ENCODE assay signal across 24 cellular contexts in genomic region chr10:18290651-18291313, GRCh38.
A peak's percentile ranks its signal among the peaks of the same experiment; 100 is the strongest.
DNase-seq lines count a peak whose midpoint lies in the region; TF ChIP-seq lines count a peak whose summit lies in the region.
"Had no signal": no experiment of that assay in that cellular context is flagged by ENCODE, and none has a peak within 500 bp of the region (broad histone marks: within the 10 kb centered on the region; RNA-seq: fewer than 3 reads in every experiment).

No MANE protein-coding gene starts in this region.

- no peak overlapping the region for H3K9ac ChIP-seq in neuronal stem cell (ENCODE audit: low read depth, low read length, poor library complexity)

- H3K9me3 ChIP-seq in neuronal stem cell (replicated peaks in 1 of 2; ENCODE audit: control insufficient read depth in 2 of 2, insufficient read depth in 1 of 2, low read depth in 1 of 2, low read length in 2 of 2), result no peaks in the 10 kb centered on the region
- no peaks in the 10 kb centered on the region for H3K9me3 ChIP-seq in stomach
- H3K9me3 ChIP-seq: psoas muscle, vagina had no signal

- H2BK15ac ChIP-seq in neuronal stem cell (ENCODE audit: low read length), result no peak overlapping the region

- H2BK12ac ChIP-seq in neuronal stem cell (ENCODE audit: low read length), result no peak overlapping the region

- no peak overlapping the region for H2BK120ac ChIP-seq in neuronal stem cell (ENCODE audit: low read depth, low read length)

- intact Hi-C loops in stomach (cut with DNase I; ENCODE audit: low total_unique reads), result no loop called here

- no peak overlapping the region for H2BK5ac ChIP-seq in neuronal stem cell (ENCODE audit: low read length)

- H2AFZ ChIP-seq in neuronal stem cell (ENCODE audit: low read length), result no peak overlapping the region

- H3K4me3 ChIP-seq in neuronal stem cell (ENCODE audit: low read length in 2 of 2) (no peak overlapping the region), stomach (no peak overlapping the region)
- H3K4me3 ChIP-seq: dorsolateral prefrontal cortex, psoas muscle, vagina had no signal

- H3K27me3 ChIP-seq in neuronal stem cell (ENCODE audit: control insufficient read depth in 3 of 3, insufficient read depth in 3 of 3, low read depth in 1 of 3, low read length in 3 of 3), result no peaks in the 10 kb centered on the region
- no peaks in the 10 kb centered on the region for H3K27me3 ChIP-seq in stomach
- H3K27me3 ChIP-seq: dorsolateral prefrontal cortex, vagina had no signal

- H3K36me3 ChIP-seq in neuronal stem cell (replicated peaks in 1 of 2; ENCODE audit: control insufficient read depth in 2 of 2, insufficient read depth in 2 of 2, low read length in 2 of 2), result no peaks in the 10 kb centered on the region
- no peaks in the 10 kb centered on the region for H3K36me3 ChIP-seq in stomach
- H3K36me3 ChIP-seq: vagina had no signal

- no peak overlapping the region for H3K23ac ChIP-seq in neuronal stem cell (ENCODE audit: low read depth, low read length, poor library complexity)

- peaks cover 0 to 3% of the 10 kb centered on the region in 2 donors for H3K4me1 ChIP-seq in neuronal stem cell (ENCODE audit: control insufficient read depth in 2 of 2, insufficient read depth in 1 of 2, low read depth in 1 of 2, low read length in 2 of 2)
- H3K4me1 ChIP-seq in stomach, result no peaks in the 10 kb centered on the region
- H3K4me1 ChIP-seq: psoas muscle, vagina had no signal

- peak; percentile 8 for DNase-seq in NCI-H2171 treated with DMSO at 0.1 percent for 48 hours (lab: John Stamatoyannopoulos, UW)
- DNase-seq in NCI-H2171 (lab: John Stamatoyannopoulos, UW), result no peak
- peak; percentile 63 for DNase-seq in NCI-H2081 treated with DMSO at 0.1 percent for 48 hours (lab: John Stamatoyannopoulos, UW)
- DNase-seq in NCI-H748 treated with DMSO at 0.1 percent for 48 hours (lab: John Stamatoyannopoulos, UW), result peak; percentile 66
- peak; percentile 4 for DNase-seq in neuronal stem cell (ENCODE audit: low spot score)
- no peak for DNase-seq in middle frontal gyrus (ENCODE audit: extremely low spot score, low spot score)
- DNase-seq in OCI-M2 (lab: John Stamatoyannopoulos, UW; ENCODE audit: unreplicated experiment), result no peak
- DNase-seq in stomach, result no peak
- DNase-seq: activated B cell treated with CpG ODN at 0.5 μM for 24 hours; activated CD4-positive, alpha-beta T cell treated with anti-CD3 and anti-CD28 coated beads, Interleukin-2, amount 50 U/mL, for 1 hour; activated CD8-positive, alpha-beta memory T cell treated with anti-CD3 and anti-CD28 coated beads, Interleukin-2, amount 10 ng/mL, durations not matched to agents 7 days and 5 days; activated naive CD4-positive, alpha-beta T cell; activated T-cell treated with anti-CD3 and anti-CD28 coated beads, Interleukin-2, amount 50 U/mL, for 48 hours; dorsolateral prefrontal cortex; islet precursor cell; left ventricle myocardium superior; naive B cell; NCI-H1092; nucleus accumbens; psoas muscle; SIG-M5; SW 1271 had no signal

- H3K79me1 ChIP-seq in neuronal stem cell (ENCODE audit: low read depth, low read length), result no peaks in the 10 kb centered on the region

- H3K27ac ChIP-seq in neuronal stem cell (replicated peaks; ENCODE audit: low read length), result no peak overlapping the region
- no peak overlapping the region for H3K27ac ChIP-seq in stomach
- H3K27ac ChIP-seq: 22Rv1, psoas muscle, vagina had no signal

- H2AK5ac ChIP-seq in neuronal stem cell (ENCODE audit: low read depth, low read length), result no peak overlapping the region

- TF ChIP-seq CTCF in stomach (IDR thresholded peaks at IDR 0.05), result no peak

- no peak overlapping the region for H4K91ac ChIP-seq in neuronal stem cell (ENCODE audit: low read depth, low read length, poor library complexity)

- WGBS in neuronal stem cell (ENCODE audit: extremely low coverage in 2 of 2, insufficient read length in 2 of 2, insufficient replicate concordance in 1 of 2), 2 donors, result no CpG with 5 or more reads among the region's 16 CpGs
- WGBS in stomach, 5 donors, result 82 to 87% (median 85%) methylated on average over 16 of the region's 16 CpGs

- no peak overlapping the region for H3K4ac ChIP-seq in neuronal stem cell (ENCODE audit: low read length)

- no peak overlapping the region for H3K18ac ChIP-seq in neuronal stem cell (ENCODE audit: low read length)

- no peak overlapping the region for H3K14ac ChIP-seq in neuronal stem cell (ENCODE audit: low read length)

- no peak for TF ChIP-seq EP300 in stomach (IDR thresholded peaks at IDR 0.05)

- no peak for TF ChIP-seq POLR2A in stomach (IDR thresholded peaks at IDR 0.05)

- H3K4me2 ChIP-seq in neuronal stem cell (ENCODE audit: insufficient read depth, low read length, poor library complexity, severe bottlenecking), result no peak overlapping the region

- H4K8ac ChIP-seq in neuronal stem cell (ENCODE audit: low read depth, low read length), result no peak overlapping the region

Comparison
In these comparisons a context has a peak if more than half of its experiments do, and no peak if none do; other contexts are left out.
1. DNase-seq: peak in NCI-H2171 treated with DMSO at 0.1 percent for 48 hours (single experiment), NCI-H2081 treated with DMSO at 0.1 percent for 48 hours (single experiment), NCI-H748 treated with DMSO at 0.1 percent for 48 hours (single experiment) and neuronal stem cell (single experiment); none in NCI-H2171 (single experiment), middle frontal gyrus (single experiment), OCI-M2 (single experiment) and stomach (single experiment).